ENCODE assay signal across 1 cellular context in the genomic region with DNA sequence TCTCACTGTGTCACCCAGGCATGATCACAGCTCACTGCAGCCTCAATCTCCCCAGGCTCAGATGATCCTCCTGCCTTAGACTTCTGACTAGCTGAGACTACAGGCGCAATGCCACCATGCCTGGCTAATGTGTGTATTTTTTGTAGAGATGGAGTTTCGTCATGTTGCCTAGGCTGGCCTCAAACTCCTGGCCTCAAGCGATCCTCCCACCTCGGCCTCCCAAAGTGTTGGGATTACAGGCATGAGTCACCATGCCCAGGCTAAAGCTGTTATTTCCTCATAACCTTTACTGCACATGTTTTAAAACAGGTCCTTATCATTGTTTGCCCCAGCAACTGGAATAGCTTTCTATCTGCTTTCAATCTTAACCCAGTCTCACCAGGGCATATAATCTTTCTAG.
TF ChIP-seq lines count a peak whose summit lies in the region.

No MANE protein-coding gene starts in this region.

TF ChIP-seq in GM23338, 12 proteins besides CTCF, POLR2A, EP300 and RAD21:
- TF ChIP-seq EZH2 (IDR thresholded peaks at IDR 0.05; ENCODE audit: low read depth, unreplicated experiment), result no peak
- TF ChIP-seq, protein P1, sequence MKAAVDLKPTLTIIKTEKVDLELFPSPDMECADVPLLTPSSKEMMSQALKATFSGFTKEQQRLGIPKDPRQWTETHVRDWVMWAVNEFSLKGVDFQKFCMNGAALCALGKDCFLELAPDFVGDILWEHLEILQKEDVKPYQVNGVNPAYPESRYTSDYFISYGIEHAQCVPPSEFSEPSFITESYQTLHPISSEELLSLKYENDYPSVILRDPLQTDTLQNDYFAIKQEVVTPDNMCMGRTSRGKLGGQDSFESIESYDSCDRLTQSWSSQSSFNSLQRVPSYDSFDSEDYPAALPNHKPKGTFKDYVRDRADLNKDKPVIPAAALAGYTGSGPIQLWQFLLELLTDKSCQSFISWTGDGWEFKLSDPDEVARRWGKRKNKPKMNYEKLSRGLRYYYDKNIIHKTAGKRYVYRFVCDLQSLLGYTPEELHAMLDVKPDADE (IDR thresholded peaks at IDR 0.05), result no peak
- TF ChIP-seq EZH2phosphoT487 (IDR thresholded peaks at IDR 0.05; ENCODE audit: unreplicated experiment), result no peak
- TF ChIP-seq REST (IDR thresholded peaks at IDR 0.05; ENCODE audit: unreplicated experiment), result no peak
- no peak for TF ChIP-seq ZNF331 (CRISPR knock-in tag; IDR thresholded peaks at IDR 0.05; ENCODE audit: low read depth)
- no peak for TF ChIP-seq JUNB (IDR thresholded peaks at IDR 0.05; ENCODE audit: unreplicated experiment)
- no peak for TF ChIP-seq CREB1 (CRISPR knock-in tag; IDR thresholded peaks at IDR 0.05; ENCODE audit: low read depth)
- no peak for TF ChIP-seq NANOG (IDR thresholded peaks at IDR 0.05; ENCODE audit: borderline replicate concordance)
- no peak for TF ChIP-seq ZNF114 (CRISPR knock-in tag; IDR thresholded peaks at IDR 0.05)
- TF ChIP-seq STAT1 (IDR thresholded peaks at IDR 0.05; ENCODE audit: unreplicated experiment), result no peak
- no peak for TF ChIP-seq ZNF462 (CRISPR knock-in tag; IDR thresholded peaks at IDR 0.05)
- no peak for TF ChIP-seq POLR2AphosphoS5 (IDR thresholded peaks at IDR 0.05; ENCODE audit: low read depth)
